5 cellular contexts compared by ENCODE assay signal in the genomic region with DNA sequence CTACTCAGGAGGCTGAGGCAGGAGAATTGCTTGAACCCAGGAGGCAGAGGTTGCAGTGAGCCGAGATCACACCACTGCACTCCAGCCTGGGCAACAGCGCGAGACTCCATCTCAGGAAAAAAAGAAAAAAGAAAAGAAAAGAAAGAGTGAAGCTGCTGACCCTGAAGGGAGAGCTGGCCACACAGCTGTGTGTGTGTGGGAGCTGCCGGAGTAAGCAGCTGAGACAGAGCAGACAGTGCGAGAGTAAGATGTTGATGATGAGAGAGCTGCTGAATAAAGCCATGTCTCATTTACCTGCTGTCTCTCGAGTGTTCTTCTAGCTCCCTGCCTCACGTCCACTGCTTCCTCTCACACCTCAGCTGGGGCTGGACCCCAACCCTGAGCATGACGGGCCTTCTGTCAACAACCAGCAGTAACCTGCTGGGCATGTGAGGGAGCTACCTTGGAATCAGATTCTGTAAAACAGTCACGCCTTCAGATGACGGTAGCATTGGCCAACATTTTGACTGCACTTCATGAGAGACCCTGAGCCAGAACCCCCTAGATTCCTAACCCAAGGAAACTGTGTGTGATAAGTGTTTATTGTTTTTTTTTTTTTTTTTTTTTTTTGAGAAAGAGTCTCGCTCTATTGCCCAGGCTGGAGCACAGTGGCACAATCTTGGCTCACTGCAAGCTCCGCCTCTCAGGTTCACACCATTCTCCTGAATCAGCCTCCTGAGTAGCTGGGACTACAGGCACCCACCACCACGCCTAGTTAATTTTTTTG. TPM values are rescaled to one million over a fixed set of nuclear protein-coding genes. Genes with fewer than 3 reads are reported as not detected.
A peak's percentile ranks its signal among the peaks of the same experiment; 100 is the strongest.
DNase-seq lines count a peak whose midpoint lies in the region; ATAC-seq, FAIRE-seq and TF ChIP-seq lines count a peak whose summit lies in the region.
"Not testable (repeated sequence)": the region's sequence is repeated elsewhere in the genome, so short reads cannot be mapped to it uniquely, and the experiment has no call there.

No MANE protein-coding gene starts in this region.

- H4K20me1 ChIP-seq in K562 (replicated peaks; ENCODE audit: control insufficient read depth, insufficient read depth, low read length), result not testable (repeated sequence)

- ATAC-seq in K562, result peak; percentile 29; the same call in 2 of the 3 replicates

- WGBS in K562 (ENCODE audit: insufficient coverage, low coverage, missing lambda C conversion rate), result 53% methylated on average over 13 of the region's 13 CpGs
- WGBS in neuronal stem cell (ENCODE audit: extremely low coverage in 2 of 2, insufficient read length in 2 of 2, insufficient replicate concordance in 1 of 2), 2 donors, result no CpG with 5 or more reads among the region's 13 CpGs

- H3K9me1 ChIP-seq in K562 (ENCODE audit: control insufficient read depth, insufficient read depth, low read length), result not testable (repeated sequence)

- POLR2A ChIA-PET in RWPE1 (lab: Yijun Ruan, JAX; ENCODE audit: low non-redundant PET), result not testable (repeated sequence)
- POLR2A ChIA-PET in K562 (lab: Yijun Ruan, JAX), result interaction anchor here (0.7 to 3.0 kb wide), 6 partner anchors 20 to 349 kb away, joined by 3 to 19 read pairs (median 4); partner anchors contain the start of genes FUS, HSD3B7, ZNF646 and ZNF668

- not testable (repeated sequence) for H3K4me3 ChIP-seq in K562; fibroblast of villous mesenchyme (ENCODE audit: low read depth, low read length); neuronal stem cell (ENCODE audit: low read length in 2 of 2)

- H2BK5ac ChIP-seq in neuronal stem cell (ENCODE audit: low read length), result not testable (repeated sequence)

- not testable (repeated sequence) for BruUV-seq in K562 (replicated peaks; lab: Mats Ljungman, UMichigan)

- not testable (repeated sequence) for H3K36me3 ChIP-seq in K562 (ENCODE audit: control insufficient read depth, insufficient read depth, low read length); neuronal stem cell (replicated peaks in 1 of 2; ENCODE audit: control insufficient read depth in 2 of 2, insufficient read depth in 2 of 2, low read length in 2 of 2)

- intact Hi-C loops in K562 (cut with micrococcal nuclease), result not testable (repeated sequence)

- not testable (repeated sequence) for TF ChIP-seq CTCF in RWPE1 (conservative IDR thresholded peaks at IDR 0.05; ENCODE audit: low read depth); K562 (IDR thresholded peaks at IDR 0.05 in 2 of 3, conservative IDR thresholded peaks at IDR 0.05 in 1 of 3; ENCODE audit: insufficient read depth in 2 of 3, low read depth in 1 of 3, low read length in 3 of 3); fibroblast of villous mesenchyme (IDR thresholded peaks at IDR 0.05; ENCODE audit: insufficient read depth, low read depth, low read length)

- H3K27ac ChIP-seq in RWPE1, result peak overlapping the region; percentile 10; the same call in 1 of the 2 replicates
- not testable (repeated sequence) for H3K27ac ChIP-seq in K562 (ENCODE audit: extremely low read depth, low read depth, low read length); neuronal stem cell (replicated peaks; ENCODE audit: low read length)

- not testable (repeated sequence) for H3K14ac ChIP-seq in neuronal stem cell (ENCODE audit: low read length)

- H3K23ac ChIP-seq in neuronal stem cell (ENCODE audit: low read depth, low read length, poor library complexity), result not testable (repeated sequence)

- not testable (repeated sequence) for H2BK15ac ChIP-seq in neuronal stem cell (ENCODE audit: low read length)

- H4K8ac ChIP-seq in neuronal stem cell (ENCODE audit: low read depth, low read length), result not testable (repeated sequence)

- not testable (repeated sequence) for H3K9ac ChIP-seq in K562 (ENCODE audit: insufficient read depth in 1 of 2, low read depth in 2 of 2, low read length in 2 of 2); neuronal stem cell (ENCODE audit: low read depth, low read length, poor library complexity)

- not testable (repeated sequence) for H3K9me3 ChIP-seq in K562 (replicated peaks; ENCODE audit: control insufficient read depth, insufficient read depth, low read depth, low read length); neuronal stem cell (replicated peaks in 1 of 2; ENCODE audit: control insufficient read depth in 2 of 2, insufficient read depth in 1 of 2, low read depth in 1 of 2, low read length in 2 of 2)

- CTCF ChIA-PET in RWPE1 (lab: Yijun Ruan, JAX), result interaction anchor here (0.7 to 1.5 kb wide), 2 partner anchors 116 to 256 kb away, joined by 3 to 5 read pairs; partner anchors contain the start of gene HSD3B7
- CTCF ChIA-PET in K562 (lab: Yijun Ruan, JAX; ENCODE audit: low intra/inter-chr PET ratio), result not testable (repeated sequence)

- not testable (repeated sequence) for H3K27me3 ChIP-seq in K562 (ENCODE audit: control insufficient read depth in 2 of 2, insufficient read depth in 2 of 2, low read length in 2 of 2); neuronal stem cell (ENCODE audit: control insufficient read depth in 3 of 3, insufficient read depth in 3 of 3, low read depth in 1 of 3, low read length in 3 of 3)

- not testable (repeated sequence) for H2AK5ac ChIP-seq in neuronal stem cell (ENCODE audit: low read depth, low read length)

- in situ Hi-C loops in K562 (cut with MboI), result not testable (repeated sequence)

- H4K91ac ChIP-seq in neuronal stem cell (ENCODE audit: low read depth, low read length, poor library complexity), result not testable (repeated sequence)

- TF ChIP-seq POLR2A in K562 (conservative IDR thresholded peaks at IDR 0.05), result not testable (repeated sequence)

- H2BK12ac ChIP-seq in neuronal stem cell (ENCODE audit: low read length), result not testable (repeated sequence)

- not testable (repeated sequence) for H3K79me1 ChIP-seq in neuronal stem cell (ENCODE audit: low read depth, low read length)

- not testable (repeated sequence) for H3K18ac ChIP-seq in neuronal stem cell (ENCODE audit: low read length)

- peak overlapping the region; percentile 77 for H2AFZ ChIP-seq in K562 (ENCODE audit: low read depth, low read length)
- peak overlapping the region; percentile 66 for H2AFZ ChIP-seq in neuronal stem cell (ENCODE audit: low read length)

- not testable (repeated sequence) for DNase-seq in RWPE1 (ENCODE audit: low spot score); K562 (ENCODE audit: extremely low read depth in 1 of 4, low spot score in 3 of 4); neuronal stem cell (ENCODE audit: low spot score)
- DNase-seq in fibroblast of villous mesenchyme (ENCODE audit: low read depth), result peak; percentile 37
- DNase-seq in left kidney (ENCODE audit: low read depth, low spot score), result peak; percentile 60

- not testable (repeated sequence) for TF ChIP-seq EP300 in K562 (IDR thresholded peaks at IDR 0.05; ENCODE audit: low read length)

- H3K79me2 ChIP-seq in K562 (ENCODE audit: control insufficient read depth, insufficient read depth, low read length), result not testable (repeated sequence)

- TF ChIP-seq RAD21 in K562 (CRISPR knock-in tag; conservative IDR thresholded peaks at IDR 0.05 in 1 of 2, IDR thresholded peaks at IDR 0.05 in 1 of 2), result not testable (repeated sequence)

- FAIRE-seq in K562 (lab: Jason Lieb, UNC), result peak; percentile 65

- H3K4ac ChIP-seq in neuronal stem cell (ENCODE audit: low read length), result not testable (repeated sequence)

- not testable (repeated sequence) for H3K4me2 ChIP-seq in K562 (ENCODE audit: insufficient read depth, low read length); neuronal stem cell (ENCODE audit: insufficient read depth, low read length, poor library complexity, severe bottlenecking)

- not testable (repeated sequence) for H2BK120ac ChIP-seq in neuronal stem cell (ENCODE audit: low read depth, low read length)

- peaks cover 5 to 12% of the 10 kb centered on the region in 2 experiments; a peak in 4 of 5 replicates for H3K4me1 ChIP-seq in K562 (replicated peaks in 1 of 2; ENCODE audit: control insufficient read depth in 2 of 2, insufficient read depth in 2 of 2, low read length in 2 of 2)
- not testable (repeated sequence) for H3K4me1 ChIP-seq in neuronal stem cell (ENCODE audit: control insufficient read depth in 2 of 2, insufficient read depth in 1 of 2, low read depth in 1 of 2, low read length in 2 of 2)

RNA-seq across cellular contexts. Expression of gene VKORC1, which starts 6.5 kb away (rescaled TPM):
- total RNA-seq in K562 (2011; cell fraction: chromatin; rRNA removed; ENCODE audit: low replicate concordance), result 51.0 and 124 TPM in 2 replicates
- 125 and 158 TPM in 2 replicates for total RNA-seq in K562 (2011; cell fraction: nucleolus; rRNA removed)
- 125 and 133 TPM in 2 replicates for total RNA-seq in K562 (2011; cell fraction: nucleoplasm; rRNA removed)
- total RNA-seq in K562 (2014; rRNA removed) (68.1 and 83.3 TPM in 2 replicates), K562 (2014; rRNA removed; fragmentation: Illumina TruSeq; extraction: Trizol) (28.8 and 32.1 TPM in 2 replicates), K562 (2015; rRNA removed; fragmentation: Illumina TruSeq; extraction: Trizol) (36.1 and 37.2 TPM in 2 replicates), K562 (2021) (62.1 and 66.1 TPM in 2 replicates), fibroblast of villous mesenchyme (68.2 and 76.0 TPM in 2 replicates)
- polyA plus RNA-seq in K562 (2011; rRNA removed) (119 and 164 TPM in 2 replicates), K562 (2014; fragmentation: Illumina TruSeq; extraction: Trizol) (70.3 and 79.1 TPM in 2 replicates), K562 (2014; fragmentation: Nextera tagmentation; extraction: Ambion mirVana) (10 to 100 TPM; 30.0 to 47.3 TPM), K562 (2014; rRNA removed) (112 and 121 TPM in 2 replicates)
- 399 and 484 TPM in 2 replicates for polyA plus RNA-seq in K562 (2011; cell fraction: cytosol; rRNA removed)
- 102 and 144 TPM in 2 replicates for polyA plus RNA-seq in K562 (2011; cell fraction: nucleus; rRNA removed)
- polyA plus RNA-seq in K562 (2012), result 97.9 and 107 TPM in 2 replicates
- 83.5 and 88.3 TPM in 2 replicates for polyA minus RNA-seq in K562 (2011; rRNA and poly(A)+ RNA removed)
- 42.0 and 44.3 TPM in 2 replicates for polyA minus RNA-seq in K562 (2011; cell fraction: cytosol; rRNA and poly(A)+ RNA removed)
- polyA minus RNA-seq in K562 (2011; cell fraction: nucleus; rRNA and poly(A)+ RNA removed), result 18.0 and 29.5 TPM in 2 replicates
- polyA plus RNA-seq in neuronal stem cell (2013, experiment 1 of 2), result 92.1 TPM
- polyA plus RNA-seq in neuronal stem cell (2013, experiment 2 of 2), result 93.7 TPM

RNA-seq across cellular contexts. Expression of gene BCKDK, which starts 7.1 kb away (rescaled TPM):
- 17.8 and 57.4 TPM in 2 replicates for total RNA-seq in K562 (2011; cell fraction: chromatin; rRNA removed; ENCODE audit: low replicate concordance)
- 36.7 and 44.2 TPM in 2 replicates for total RNA-seq in K562 (2011; cell fraction: nucleolus; rRNA removed)
- total RNA-seq in K562 (2011; cell fraction: nucleoplasm; rRNA removed), result 21.8 and 24.5 TPM in 2 replicates
- total RNA-seq in K562 (2014; rRNA removed) (29.1 and 36.4 TPM in 2 replicates), K562 (2014; rRNA removed; fragmentation: Illumina TruSeq; extraction: Trizol) (6.0 and 9.0 TPM in 2 replicates), K562 (2015; rRNA removed; fragmentation: Illumina TruSeq; extraction: Trizol) (10.8 and 11.7 TPM in 2 replicates), K562 (2021) (33.1 and 34.8 TPM in 2 replicates), fibroblast of villous mesenchyme (28.1 and 34.1 TPM in 2 replicates)
- polyA plus RNA-seq in K562 (2011; rRNA removed) (13.1 and 23.5 TPM in 2 replicates), K562 (2014; fragmentation: Illumina TruSeq; extraction: Trizol) (22.4 and 29.2 TPM in 2 replicates), K562 (2014; fragmentation: Nextera tagmentation; extraction: Ambion mirVana) (1 to 10 TPM in 1 of 2 experiments, under 1 TPM in 1; 0.58 to 1.5 TPM), K562 (2014; rRNA removed) (25.1 and 27.1 TPM in 2 replicates)
- 16.2 and 36.5 TPM in 2 replicates for polyA plus RNA-seq in K562 (2011; cell fraction: cytosol; rRNA removed)
- 62.9 and 85.4 TPM in 2 replicates for polyA plus RNA-seq in K562 (2011; cell fraction: nucleus; rRNA removed)
- 24.6 and 34.3 TPM in 2 replicates for polyA plus RNA-seq in K562 (2012)
- polyA minus RNA-seq in K562 (2011; rRNA and poly(A)+ RNA removed), result 9.3 and 10.0 TPM in 2 replicates
- 16.1 and 18.6 TPM in 2 replicates for polyA minus RNA-seq in K562 (2011; cell fraction: cytosol; rRNA and poly(A)+ RNA removed)
- 29.1 and 36.5 TPM in 2 replicates for polyA minus RNA-seq in K562 (2011; cell fraction: nucleus; rRNA and poly(A)+ RNA removed)
- 33.0 TPM for polyA plus RNA-seq in neuronal stem cell (2013, experiment 1 of 2)
- polyA plus RNA-seq in neuronal stem cell (2013, experiment 2 of 2), result 30.7 TPM

RNA-seq across cellular contexts. Expression of gene PRSS53, which starts 12.3 kb away (rescaled TPM):
- total RNA-seq in K562 (2011; cell fraction: chromatin; rRNA removed; ENCODE audit: low replicate concordance), result 11.2 and 29.6 TPM in 2 replicates
- 16.2 and 17.5 TPM in 2 replicates for total RNA-seq in K562 (2011; cell fraction: nucleolus; rRNA removed)
- 15.5 and 16.0 TPM in 2 replicates for total RNA-seq in K562 (2011; cell fraction: nucleoplasm; rRNA removed)
- total RNA-seq in K562 (2014; rRNA removed) (0.78 and 1.1 TPM in 2 replicates), K562 (2014; rRNA removed; fragmentation: Illumina TruSeq; extraction: Trizol) (0.16 and 0.40 TPM in 2 replicates), K562 (2015; rRNA removed; fragmentation: Illumina TruSeq; extraction: Trizol) (0.43 and 0.57 TPM in 2 replicates), K562 (2021) (0.85 and 1.3 TPM in 2 replicates), fibroblast of villous mesenchyme (1.7 and 1.9 TPM in 2 replicates)
- polyA plus RNA-seq in K562 (2011; rRNA removed) (0.78 and 1.9 TPM in 2 replicates), K562 (2014; fragmentation: Illumina TruSeq; extraction: Trizol) (0.45 and 0.69 TPM in 2 replicates), K562 (2014; fragmentation: Nextera tagmentation; extraction: Ambion mirVana) (not detected), K562 (2014; rRNA removed) (1.7 and 1.9 TPM in 2 replicates)
- 0.51 and 1.0 TPM in 2 replicates for polyA plus RNA-seq in K562 (2011; cell fraction: cytosol; rRNA removed)
- 23.4 and 25.9 TPM in 2 replicates for polyA plus RNA-seq in K562 (2011; cell fraction: nucleus; rRNA removed)
- 1.2 and 4.1 TPM in 2 replicates for polyA plus RNA-seq in K562 (2012)
- polyA minus RNA-seq in K562 (2011; rRNA and poly(A)+ RNA removed), result 0.63 and 0.78 TPM in 2 replicates
- polyA minus RNA-seq in K562 (2011; cell fraction: cytosol; rRNA and poly(A)+ RNA removed), result 0.27 and 0.29 TPM in 2 replicates
- polyA minus RNA-seq in K562 (2011; cell fraction: nucleus; rRNA and poly(A)+ RNA removed), result 4.4 and 6.1 TPM in 2 replicates
- 1.6 TPM for polyA plus RNA-seq in neuronal stem cell (2013, experiment 1 of 2)
- polyA plus RNA-seq in neuronal stem cell (2013, experiment 2 of 2), result 1.9 TPM

RNA-seq across cellular contexts. Expression of gene KAT8, which starts 16.4 kb away (rescaled TPM):
- total RNA-seq in K562 (2011; cell fraction: chromatin; rRNA removed; ENCODE audit: low replicate concordance), result 101 and 172 TPM in 2 replicates
- 101 and 113 TPM in 2 replicates for total RNA-seq in K562 (2011; cell fraction: nucleolus; rRNA removed)
- total RNA-seq in K562 (2011; cell fraction: nucleoplasm; rRNA removed), result 112 and 119 TPM in 2 replicates
- total RNA-seq in K562 (2014; rRNA removed) (76.4 and 79.5 TPM in 2 replicates), K562 (2014; rRNA removed; fragmentation: Illumina TruSeq; extraction: Trizol) (55.2 and 58.0 TPM in 2 replicates), K562 (2015; rRNA removed; fragmentation: Illumina TruSeq; extraction: Trizol) (64.7 and 70.0 TPM in 2 replicates), K562 (2021) (78.8 and 85.4 TPM in 2 replicates), fibroblast of villous mesenchyme (23.8 and 24.6 TPM in 2 replicates)
- polyA plus RNA-seq in K562 (2011; rRNA removed) (97.8 and 98.5 TPM in 2 replicates), K562 (2014; fragmentation: Illumina TruSeq; extraction: Trizol) (77.7 and 80.0 TPM in 2 replicates), K562 (2014; fragmentation: Nextera tagmentation; extraction: Ambion mirVana) (10 to 100 TPM; 10.0 to 12.3 TPM), K562 (2014; rRNA removed) (85.8 and 92.9 TPM in 2 replicates)
- 95.2 and 96.8 TPM in 2 replicates for polyA plus RNA-seq in K562 (2011; cell fraction: cytosol; rRNA removed)
- 146 and 150 TPM in 2 replicates for polyA plus RNA-seq in K562 (2011; cell fraction: nucleus; rRNA removed)
- 51.8 and 72.0 TPM in 2 replicates for polyA plus RNA-seq in K562 (2012)
- 65.0 and 72.0 TPM in 2 replicates for polyA minus RNA-seq in K562 (2011; rRNA and poly(A)+ RNA removed)
- 35.7 and 42.9 TPM in 2 replicates for polyA minus RNA-seq in K562 (2011; cell fraction: cytosol; rRNA and poly(A)+ RNA removed)
- 26.0 and 35.5 TPM in 2 replicates for polyA minus RNA-seq in K562 (2011; cell fraction: nucleus; rRNA and poly(A)+ RNA removed)
- 52.1 TPM for polyA plus RNA-seq in neuronal stem cell (2013, experiment 1 of 2)
- 52.7 TPM for polyA plus RNA-seq in neuronal stem cell (2013, experiment 2 of 2)

RNA-seq across cellular contexts. Expression of gene ZNF646, which starts 26.8 kb away (rescaled TPM):
- total RNA-seq in K562 (2011; cell fraction: chromatin; rRNA removed; ENCODE audit: low replicate concordance), result 12.6 and 34.4 TPM in 2 replicates
- total RNA-seq in K562 (2011; cell fraction: nucleolus; rRNA removed), result 23.8 and 35.7 TPM in 2 replicates
- 21.6 and 22.9 TPM in 2 replicates for total RNA-seq in K562 (2011; cell fraction: nucleoplasm; rRNA removed)
- 17.3 and 20.7 TPM in 2 replicates for total RNA-seq in K562 (2014; rRNA removed)
- total RNA-seq in K562 (2014; rRNA removed; fragmentation: Illumina TruSeq; extraction: Trizol), result 3.8 and 4.3 TPM in 2 replicates
- 10.6 and 10.7 TPM in 2 replicates for total RNA-seq in K562 (2015; rRNA removed; fragmentation: Illumina TruSeq; extraction: Trizol)
- 16.1 and 20.6 TPM in 2 replicates for total RNA-seq in K562 (2021)
- polyA plus RNA-seq in K562 (2011; rRNA removed), result 3.4 and 4.8 TPM in 2 replicates
- polyA plus RNA-seq in K562 (2011; cell fraction: cytosol; rRNA removed), result 4.3 and 7.8 TPM in 2 replicates
- 11.0 and 21.5 TPM in 2 replicates for polyA plus RNA-seq in K562 (2011; cell fraction: nucleus; rRNA removed)
- polyA plus RNA-seq in K562 (2012), result 8.4 and 10.0 TPM in 2 replicates
- 8.0 and 11.1 TPM in 2 replicates for polyA plus RNA-seq in K562 (2014; fragmentation: Illumina TruSeq; extraction: Trizol)
- polyA plus RNA-seq in K562 (2014; fragmentation: Nextera tagmentation; extraction: Ambion mirVana), result under 1 TPM; 0.08 to 0.10 TPM
- 9.9 and 10.4 TPM in 2 replicates for polyA plus RNA-seq in K562 (2014; rRNA removed)
- 5.2 and 7.5 TPM in 2 replicates for polyA minus RNA-seq in K562 (2011; rRNA and poly(A)+ RNA removed)
- 8.0 and 10.5 TPM in 2 replicates for polyA minus RNA-seq in K562 (2011; cell fraction: cytosol; rRNA and poly(A)+ RNA removed)
- 24.8 and 25.0 TPM in 2 replicates for polyA minus RNA-seq in K562 (2011; cell fraction: nucleus; rRNA and poly(A)+ RNA removed)
- 13.4 and 15.8 TPM in 2 replicates for total RNA-seq in fibroblast of villous mesenchyme
- 11.7 TPM for polyA plus RNA-seq in neuronal stem cell (2013, experiment 1 of 2)
- polyA plus RNA-seq in neuronal stem cell (2013, experiment 2 of 2), result 11.2 TPM
